ENCODE assay signal across 22 cellular contexts in genomic region chr16:49342336-49343265, GRCh38. TPM values are rescaled to one million over a fixed set of nuclear protein-coding genes. Genes with fewer than 3 reads are reported as not detected.
DNase-seq lines count a peak whose midpoint lies in the region; ATAC-seq, FAIRE-seq and TF ChIP-seq lines count a peak whose summit lies in the region.
"Had no signal": no experiment of that assay in that cellular context is flagged by ENCODE, and none has a peak within 500 bp of the region (broad histone marks: within the 10 kb centered on the region; RNA-seq: fewer than 3 reads in every experiment).

No MANE protein-coding gene starts in this region.

- H3K9ac ChIP-seq in K562 (ENCODE audit: insufficient read depth in 1 of 2, low read depth in 2 of 2, low read length in 2 of 2), result no peak overlapping the region
- H3K9ac ChIP-seq in trophoblast cell (ENCODE audit: low read length), result no peak overlapping the region
- H3K9ac ChIP-seq: GM23248 had no signal

- no peak overlapping the region for H4K91ac ChIP-seq in trophoblast cell (ENCODE audit: low read depth, low read length)

- no peaks in the 10 kb centered on the region for H3K9me3 ChIP-seq in K562 (replicated peaks; ENCODE audit: control insufficient read depth, insufficient read depth, low read depth, low read length)
- H3K9me3 ChIP-seq in trophoblast cell (ENCODE audit: insufficient read depth, low read depth, low read length), result no peaks in the 10 kb centered on the region
- H3K9me3 ChIP-seq: A549, Caco-2, HAP-1 had no signal

- H3K79me2 ChIP-seq in K562 (ENCODE audit: control insufficient read depth, insufficient read depth, low read length) (no peaks in the 10 kb centered on the region), trophoblast cell (ENCODE audit: control insufficient read depth, insufficient read depth, low read length, poor library complexity) (no peaks in the 10 kb centered on the region)

- WGBS in K562 (ENCODE audit: insufficient coverage, low coverage, missing lambda C conversion rate), result 0% methylated on average over 8 of the region's 8 CpGs
- no CpG with 5 or more reads among the region's 8 CpGs for WGBS in trophoblast cell (ENCODE audit: extremely low coverage, insufficient coverage, insufficient read length)

- no TSS peak for BruUV-seq in K562 (replicated peaks; lab: Mats Ljungman, UMichigan)

- H2AK5ac ChIP-seq in trophoblast cell (ENCODE audit: low read length), result no peak overlapping the region

- H3K23ac ChIP-seq in trophoblast cell (ENCODE audit: low read length), result no peak overlapping the region

- H3K79me1 ChIP-seq in trophoblast cell (ENCODE audit: low read length), result no peaks in the 10 kb centered on the region

- H3K36me3 ChIP-seq in K562 (ENCODE audit: control insufficient read depth, insufficient read depth, low read length) (no peaks in the 10 kb centered on the region), trophoblast cell (ENCODE audit: control insufficient read depth in 1 of 2, insufficient read depth in 2 of 2, low read length in 2 of 2) (no peaks in the 10 kb centered on the region)
- H3K36me3 ChIP-seq: HAP-1 had no signal

- no peak overlapping the region for H3K18ac ChIP-seq in trophoblast cell (ENCODE audit: low read length)

- no peak overlapping the region for H2BK5ac ChIP-seq in trophoblast cell (ENCODE audit: low read depth, low read length, poor library complexity)

- H3K9me3 Mint-ChIP-seq in type B pancreatic cell, result no peaks in the 10 kb centered on the region
- H3K9me3 Mint-ChIP-seq: CD4-positive, alpha-beta T cell had no signal

- no peaks in the 10 kb centered on the region; the same call in 1 of the 2 replicates for H4K20me1 ChIP-seq in K562 (replicated peaks; ENCODE audit: control insufficient read depth, insufficient read depth, low read length)

- H3K27me3 Mint-ChIP-seq in type B pancreatic cell, result peaks cover 68% of the 10 kb centered on the region

- DNase-seq in G401 (ENCODE audit: low spot score) (peak; percentile 40), K562 (ENCODE audit: extremely low read depth in 1 of 4, low spot score in 3 of 4) (no peak), mesenteric fat pad (ENCODE audit: low spot score) (peak; percentile 81), type B pancreatic cell (ENCODE audit: extremely low spot score, unreplicated experiment) (peak; percentile 60), A172 (ENCODE audit: low spot score) (no peak), trophoblast cell (no peak)
- DNase-seq: AML-193; Caco-2; CD4-positive, alpha-beta T cell; GDM1; GM23248; IMR-90 had no signal

- H3K36me3 Mint-ChIP-seq in type B pancreatic cell, result no peaks in the 10 kb centered on the region

- POLR2A ChIA-PET in K562 (lab: Yijun Ruan, JAX), result interaction anchor here (0.8 kb wide), 1 partner anchor 123 kb away, joined by 3 read pairs; no protein-coding TSS in a partner anchor

- H2BK120ac ChIP-seq in trophoblast cell (ENCODE audit: insufficient read depth, low read length, poor library complexity), result no peak overlapping the region

- H3K27ac Mint-ChIP-seq in type B pancreatic cell, result no peak overlapping the region
- H3K27ac Mint-ChIP-seq: CD4-positive, alpha-beta T cell had no signal

- in situ Hi-C loops in G401 (cut with HindIII; ENCODE audit: low sequenced_read_pairs), result no loop called here
- in situ Hi-C loops in K562 (cut with MboI), result loop anchor here (10.0 kb wide), 1 partner anchor 648 kb away; no protein-coding TSS in a partner anchor

- no peak overlapping the region for H4K8ac ChIP-seq in trophoblast cell (ENCODE audit: low read depth, low read length)

- TF ChIP-seq RAD21 in K562 (CRISPR knock-in tag; conservative IDR thresholded peaks at IDR 0.05 in 1 of 2, IDR thresholded peaks at IDR 0.05 in 1 of 2), result no peak

- H2BK12ac ChIP-seq in trophoblast cell (ENCODE audit: low read length), result no peak overlapping the region

- no peaks in the 10 kb centered on the region for H3K9me1 ChIP-seq in K562 (ENCODE audit: control insufficient read depth, insufficient read depth, low read length)

- no peak for TF ChIP-seq POLR2A in K562 (conservative IDR thresholded peaks at IDR 0.05)

- no peak overlapping the region for H3K14ac ChIP-seq in trophoblast cell (ENCODE audit: low read length)

- FAIRE-seq in K562 (lab: Jason Lieb, UNC), result no peak
- FAIRE-seq: A549, D721Med, GM12892, GM18507, HTR-8/SVneo had no signal

- no peak overlapping the region for H3K4ac ChIP-seq in trophoblast cell (ENCODE audit: low read depth, low read length)

- TF ChIP-seq EP300 in K562 (IDR thresholded peaks at IDR 0.05; ENCODE audit: low read length), result no peak

- no peak overlapping the region for H4K12ac ChIP-seq in trophoblast cell (ENCODE audit: low read depth, low read length)

- H3K4me2 ChIP-seq in K562 (ENCODE audit: insufficient read depth, low read length) (no peak overlapping the region), trophoblast cell (ENCODE audit: low read length) (no peak overlapping the region)
- H3K4me2 ChIP-seq: A549 had no signal

- intact Hi-C loops in K562 (cut with micrococcal nuclease), result no loop called here

- no peak overlapping the region for H3K4me3 ChIP-seq in K562
- H3K4me3 ChIP-seq in trophoblast cell (ENCODE audit: low read depth, low read length), result no peak overlapping the region
- H3K4me3 ChIP-seq: A549, GM23248, HAP-1 had no signal

- H2AFZ ChIP-seq in K562 (ENCODE audit: low read depth, low read length) (no peak overlapping the region), trophoblast cell (ENCODE audit: insufficient read depth, low read length, poor library complexity) (no peak overlapping the region)
- H2AFZ ChIP-seq: GM23248 had no signal

- no peak for ATAC-seq in K562
- ATAC-seq in esophagus mucosa, result no peak
- ATAC-seq: A549 had no signal

- H3K27ac ChIP-seq in K562 (ENCODE audit: extremely low read depth, low read depth, low read length) (no peak overlapping the region), trophoblast cell (ENCODE audit: low read depth, low read length) (no peak overlapping the region)
- H3K27ac ChIP-seq: A549, C4-2B, GM23248 had no signal

- no peak overlapping the region for H3K4me3 Mint-ChIP-seq in type B pancreatic cell
- H3K4me3 Mint-ChIP-seq: CD4-positive, alpha-beta T cell had no signal

- CTCF ChIA-PET in K562 (lab: Yijun Ruan, JAX; ENCODE audit: low intra/inter-chr PET ratio), result no interaction called here

- H3K4me1 ChIP-seq in K562 (replicated peaks in 1 of 2; ENCODE audit: control insufficient read depth in 2 of 2, insufficient read depth in 2 of 2, low read length in 2 of 2) (no peaks in the 10 kb centered on the region; a peak in 1 of 5 replicates), trophoblast cell (ENCODE audit: control insufficient read depth in 1 of 2, insufficient read depth in 2 of 2, low read length in 2 of 2) (no peaks in the 10 kb centered on the region)
- H3K4me1 ChIP-seq: A549, Caco-2, HAP-1 had no signal

- TF ChIP-seq CTCF in K562 (IDR thresholded peaks at IDR 0.05 in 2 of 3, conservative IDR thresholded peaks at IDR 0.05 in 1 of 3; ENCODE audit: insufficient read depth in 2 of 3, low read depth in 1 of 3, low read length in 3 of 3), result no peak
- TF ChIP-seq CTCF in type B pancreatic cell (conservative IDR thresholded peaks at IDR 0.05), result no peak

- no peaks in the 10 kb centered on the region for H3K4me1 Mint-ChIP-seq in type B pancreatic cell (ENCODE audit: unreplicated experiment)

- 0 out of 5 replicates have a peak, but pooled peaks cover 0 to 4% of the 10 kb centered on the region in 2 experiments for H3K27me3 ChIP-seq in K562 (ENCODE audit: control insufficient read depth in 2 of 2, insufficient read depth in 2 of 2, low read length in 2 of 2)
- H3K27me3 ChIP-seq in trophoblast cell (ENCODE audit: insufficient read depth, low read length), result no peaks in the 10 kb centered on the region

TF ChIP-seq in K562, 482 proteins besides CTCF, POLR2A, EP300 and RAD21:
- TF ChIP-seq CBX5 (IDR thresholded peaks at IDR 0.05; ENCODE audit: borderline replicate concordance, low read depth) (no peak), POLR3A (IDR thresholded peaks at IDR 0.05; ENCODE audit: borderline replicate concordance, extremely low read depth, insufficient read depth, insufficient read length) (no peak), ZFP36 (IDR thresholded peaks at IDR 0.05; ENCODE audit: low read depth, low read length, partially characterized antibody) (peak; percentile 64), RBM25 (IDR thresholded peaks at IDR 0.05; ENCODE audit: low read depth, low read length, severe bottlenecking) (peak; percentile 86)

RNA-seq across cellular contexts. Expression of gene C16orf78, which starts 31.0 kb away (rescaled TPM):
- not detected in 2 replicates for total RNA-seq in G401 (2014; rRNA removed; shearing (Covaris generic))
- not detected in 2 replicates for total RNA-seq in K562 (2011; cell fraction: chromatin; rRNA removed; ENCODE audit: low replicate concordance)
- not detected in 2 replicates for total RNA-seq in K562 (2011; cell fraction: nucleolus; rRNA removed)
- total RNA-seq in K562 (2011; cell fraction: nucleoplasm; rRNA removed), result not detected in 2 replicates
- total RNA-seq in K562 (2014; rRNA removed) (not detected in 2 replicates), K562 (2014; rRNA removed; fragmentation: Illumina TruSeq; extraction: Trizol) (not detected in 2 replicates), K562 (2015; rRNA removed; fragmentation: Illumina TruSeq; extraction: Trizol) (not detected in 2 replicates), K562 (2021) (not detected in 2 replicates), mesenteric fat pad (not detected), type B pancreatic cell (ENCODE audit: low replicate concordance) (not detected in 2 replicates), esophagus mucosa (not detected)
- polyA plus RNA-seq in K562 (2011; rRNA removed) (not detected in 2 replicates), K562 (2014; fragmentation: Illumina TruSeq; extraction: Trizol) (not detected in 2 replicates), K562 (2014; fragmentation: Nextera tagmentation; extraction: Ambion mirVana) (not detected), K562 (2014; rRNA removed) (not detected in 2 replicates)
- not detected in 2 replicates for polyA plus RNA-seq in K562 (2011; cell fraction: cytosol; rRNA removed)
- not detected in 2 replicates for polyA plus RNA-seq in K562 (2011; cell fraction: nucleus; rRNA removed)
- polyA plus RNA-seq in K562 (2012), result not detected in 2 replicates
- not detected in 2 replicates for polyA minus RNA-seq in K562 (2011; rRNA and poly(A)+ RNA removed)
- not detected in 2 replicates for polyA minus RNA-seq in K562 (2011; cell fraction: cytosol; rRNA and poly(A)+ RNA removed)
- polyA minus RNA-seq in K562 (2011; cell fraction: nucleus; rRNA and poly(A)+ RNA removed), result not detected in 2 replicates
- total RNA-seq in A172 (2014; rRNA removed; shearing (Covaris generic)), result not detected in 2 replicates
- polyA plus RNA-seq in trophoblast cell (2013), result not detected in 2 replicates
- total RNA-seq: Caco-2; CD4-positive, alpha-beta T cell; GM23248; H4; IMR-90 had no signal
- polyA plus RNA-seq: A549, BJ, GM23248, IMR-90 had no signal

Comparison
In these comparisons a context has a peak if more than half of its experiments do, and no peak if none do; other contexts are left out.
1. DNase-seq: peak in G401 (single experiment), mesenteric fat pad (single experiment) and type B pancreatic cell (single experiment); none in K562 (0 of 4), A172 (single experiment) and trophoblast cell (0 of 2).